In genomic region chr3:27358372-27358771, GRCh38 we compare ENCODE assay signal across 16 cellular contexts. TPM values are rescaled to one million over a fixed set of nuclear protein-coding genes. Genes with fewer than 3 reads are reported as not detected.
DNase-seq lines count a peak whose midpoint lies in the region; ATAC-seq, FAIRE-seq and TF ChIP-seq lines count a peak whose summit lies in the region.
"Had no signal": no experiment of that assay in that cellular context is flagged by ENCODE, and none has a peak within 500 bp of the region (broad histone marks: within the 10 kb centered on the region; RNA-seq: fewer than 3 reads in every experiment).

No MANE protein-coding gene starts in this region.

- peaks cover 31% of the 10 kb centered on the region for H3K4me1 ChIP-seq in A549
- peaks cover 28 to 56% (median 35%) of the 10 kb centered on the region in 10 experiments for H3K4me1 ChIP-seq in BLaER1 treated with 17β-estradiol and CSF1 and Interleukin-3, amounts not matched to agents 10 nM and 100 nM
- H3K4me1 ChIP-seq: Caco-2 had no signal

- POLR2A ChIA-PET in A549 (lab: Yijun Ruan, JAX): no interaction called here
- POLR2A ChIA-PET in activated CD8-positive, alpha-beta T cell treated with anti-CD3 and anti-CD28 coated beads for 36 hours (lab: Charles Lee): interaction anchor here (0.7 kb wide), 1 partner anchor 52 kb away, joined by 3 read pairs; no protein-coding TSS in a partner anchor

- H3K9ac ChIP-seq in BLaER1 treated with 17β-estradiol and CSF1 and Interleukin-3, amounts not matched to agents 10 nM and 100 nM: no peak overlapping the region
- H3K9ac ChIP-seq: SK-N-SH had no signal

- no peaks in the 10 kb centered on the region for H3K27me3 Mint-ChIP-seq in activated CD8-positive, alpha-beta T cell treated with anti-CD3 and anti-CD28 coated beads for 36 hours
- no peaks in the 10 kb centered on the region for H3K27me3 Mint-ChIP-seq in stimulated activated naive CD8-positive, alpha-beta T cell treated with anti-CD3 and anti-CD28 coated beads, Interleukin-15, amount 100 ng/mL, for 72 hours
- H3K27me3 Mint-ChIP-seq: central memory CD8-positive, alpha-beta T cell had no signal

- H3K4me3 ChIP-seq in A549: no peak overlapping the region
- no peak overlapping the region for H3K4me3 ChIP-seq in BLaER1 treated with 17β-estradiol and CSF1 and Interleukin-3, amounts not matched to agents 10 nM and 100 nM
- H3K4me3 ChIP-seq: smooth muscle cell had no signal

- no peak for TF ChIP-seq RAD21 in A549 (conservative IDR thresholded peaks at IDR 0.05 in 1 of 2, IDR thresholded peaks at IDR 0.05 in 1 of 2)

- no peak overlapping the region for H3K4me3 Mint-ChIP-seq in activated CD8-positive, alpha-beta T cell treated with anti-CD3 and anti-CD28 coated beads for 36 hours
- H3K4me3 Mint-ChIP-seq in stimulated activated naive CD8-positive, alpha-beta T cell treated with anti-CD3 and anti-CD28 coated beads, Interleukin-15, amount 100 ng/mL, for 72 hours: no peak overlapping the region
- H3K4me3 Mint-ChIP-seq: central memory CD8-positive, alpha-beta T cell; HFFc6; type B pancreatic cell had no signal

- no peak overlapping the region for H3K4me2 ChIP-seq in A549
- peak overlapping the region in 10 of 11 experiments; percentile 60 to 84 (median 76); a peak in 17 of 22 replicates for H3K4me2 ChIP-seq in BLaER1 treated with 17β-estradiol and CSF1 and Interleukin-3, amounts not matched to agents 10 nM and 100 nM
- H3K4me2 ChIP-seq: SK-N-SH, smooth muscle cell had no signal

- no peaks in the 10 kb centered on the region for H4K20me1 ChIP-seq in BLaER1 treated with 17β-estradiol and CSF1 and Interleukin-3, amounts not matched to agents 10 nM and 100 nM

- FAIRE-seq in A549 (lab: Jason Lieb, UNC): no peak

- no peak for TF ChIP-seq EP300 in A549 (IDR thresholded peaks at IDR 0.05)

- ATAC-seq in A549 (no peak), GM21717 (IDR thresholded peaks at IDR 0.05; ENCODE audit: unreplicated experiment) (no peak)
- ATAC-seq in activated CD8-positive, alpha-beta T cell treated with anti-CD3 and anti-CD28 coated beads for 36 hours: no peak
- no peak for ATAC-seq in stimulated activated naive CD8-positive, alpha-beta T cell treated with anti-CD3 and anti-CD28 coated beads, Interleukin-15, amount 100 ng/mL, for 72 hours

- CTCF ChIA-PET in A549 (lab: Yijun Ruan, JAX): interaction anchor here (0.5 to 1.5 kb wide), 19 partner anchors 9 to 365 kb away, joined by 3 to 7 read pairs (median 3); partner anchors contain the start of genes NEK10 and SLC4A7
- CTCF ChIA-PET in activated CD8-positive, alpha-beta T cell treated with anti-CD3 and anti-CD28 coated beads for 36 hours (lab: Charles Lee): interaction anchor here (0.6 to 1.8 kb wide), 25 partner anchors 8 to 322 kb away, joined by 3 to 13 read pairs (median 4); partner anchors contain the start of genes NEK10 and SLC4A7

- peaks cover 19% of the 10 kb centered on the region for H3K4me1 Mint-ChIP-seq in activated CD8-positive, alpha-beta T cell treated with anti-CD3 and anti-CD28 coated beads for 36 hours (ENCODE audit: low read depth)
- no peaks in the 10 kb centered on the region for H3K4me1 Mint-ChIP-seq in stimulated activated naive CD8-positive, alpha-beta T cell treated with anti-CD3 and anti-CD28 coated beads, Interleukin-15, amount 100 ng/mL, for 72 hours

- no peak for TF ChIP-seq POLR2A in A549 (IDR thresholded peaks at IDR 0.05; ENCODE audit: low read length)

- TF ChIP-seq CTCF in A549 (IDR thresholded peaks at IDR 0.05): no peak
- no peak for TF ChIP-seq CTCF in activated CD8-positive, alpha-beta T cell treated with anti-CD3 and anti-CD28 coated beads for 36 hours (IDR thresholded peaks at IDR 0.05)

- no peaks in the 10 kb centered on the region for H3K9me3 Mint-ChIP-seq in activated CD8-positive, alpha-beta T cell treated with anti-CD3 and anti-CD28 coated beads for 36 hours
- H3K9me3 Mint-ChIP-seq in stimulated activated naive CD8-positive, alpha-beta T cell treated with anti-CD3 and anti-CD28 coated beads, Interleukin-15, amount 100 ng/mL, for 72 hours: no peaks in the 10 kb centered on the region
- H3K9me3 Mint-ChIP-seq: central memory CD8-positive, alpha-beta T cell; HFFc6 had no signal

- H3K36me3 Mint-ChIP-seq in activated CD8-positive, alpha-beta T cell treated with anti-CD3 and anti-CD28 coated beads for 36 hours (ENCODE audit: low read depth): no peaks in the 10 kb centered on the region
- H3K36me3 Mint-ChIP-seq: type B pancreatic cell had no signal

- H3K27me3 ChIP-seq in BLaER1 treated with 17β-estradiol and CSF1 and Interleukin-3, amounts not matched to agents 10 nM and 100 nM: no peaks in the 10 kb centered on the region

- no peaks in the 10 kb centered on the region for H3K36me3 ChIP-seq in BLaER1 treated with 17β-estradiol and CSF1 and Interleukin-3, amounts not matched to agents 10 nM and 100 nM

- peak overlapping the region in 1 of 2 experiments; percentile 63; a peak in 1 of 6 replicates for H3K27ac ChIP-seq in A549
- peak overlapping the region; percentile 50 to 78 (median 68); a peak in 19 of 22 replicates for H3K27ac ChIP-seq in BLaER1 treated with 17β-estradiol and CSF1 and Interleukin-3, amounts not matched to agents 10 nM and 100 nM

- peak overlapping the region; percentile 32 for H3K27ac Mint-ChIP-seq in activated CD8-positive, alpha-beta T cell treated with anti-CD3 and anti-CD28 coated beads for 36 hours
- no peak overlapping the region for H3K27ac Mint-ChIP-seq in stimulated activated naive CD8-positive, alpha-beta T cell treated with anti-CD3 and anti-CD28 coated beads, Interleukin-15, amount 100 ng/mL, for 72 hours
- H3K27ac Mint-ChIP-seq: HFFc6, type B pancreatic cell had no signal

- intact Hi-C loops in activated CD8-positive, alpha-beta T cell treated with anti-CD3 and anti-CD28 coated beads for 36 hours (cut with micrococcal nuclease): loop anchor here (10.0 kb wide), 1 partner anchor 316 kb away; no protein-coding TSS in a partner anchor

- no peaks in the 10 kb centered on the region for H3K9me3 ChIP-seq in A549
- peaks cover 0 to 38% (median 29%) of the 10 kb centered on the region in 11 experiments; a peak in 20 of 22 replicates for H3K9me3 ChIP-seq in BLaER1 treated with 17β-estradiol and CSF1 and Interleukin-3, amounts not matched to agents 10 nM and 100 nM (replicated peaks in 1 of 11)
- H3K9me3 ChIP-seq: Caco-2, SK-N-SH had no signal

- no peak for DNase-seq in A549 (ENCODE audit: low read depth in 1 of 2, low spot score in 1 of 2)
- DNase-seq in NCI-H1930 (lab: John Stamatoyannopoulos, UW): peak; percentile 16 to 64
- DNase-seq in activated CD8-positive, alpha-beta T cell treated with anti-CD3 and anti-CD28 coated beads for 36 hours: no peak
- no peak for DNase-seq in stimulated activated naive CD8-positive, alpha-beta T cell treated with anti-CD3 and anti-CD28 coated beads, Interleukin-15, amount 100 ng/mL, for 72 hours
- DNase-seq in NK-92 treated with Interleukin-12 subunit alpha and Interleukin-12 subunit beta, amount 100 ng/mL, for 24 hours (lab: John Stamatoyannopoulos, UW): no peak
- no peak for DNase-seq in NCI-H1092 (lab: John Stamatoyannopoulos, UW)
- DNase-seq: activated CD8-positive, alpha-beta memory T cell treated with anti-CD3 and anti-CD28 coated beads, Interleukin-2, amount 50 U/mL, for 48 hours; T1000 had no signal

- WGBS in A549 (ENCODE audit: missing lambda C conversion rate): 70% methylated on average over 3 of the region's 3 CpGs

TF ChIP-seq in A549, 52 proteins besides CTCF, POLR2A, EP300 and RAD21:
- TF ChIP-seq REST (IDR thresholded peaks at IDR 0.05): no peak
- TF ChIP-seq MAFK (IDR thresholded peaks at IDR 0.05; ENCODE audit: partially characterized antibody): peak; percentile 17
TF ChIP-seq in A549: peak in this region for 1.

RNA-seq across cellular contexts. Expression of gene NEK10, which starts 10.8 kb away (rescaled TPM):
- polyA plus RNA-seq in A549 (2011; rRNA removed): 1.4 and 1.7 TPM in 2 replicates
- 0.30 and 0.38 TPM in 2 replicates for polyA plus RNA-seq in A549 (2012; cell fraction: cytosol; rRNA removed)
- 0.26 and 0.55 TPM in 2 replicates for polyA plus RNA-seq in A549 (2012; cell fraction: nucleus; rRNA removed)
- polyA plus RNA-seq in A549 (2017; fragmentation: RNase III; extraction: RNeasy Plus Mini Kit Qiagen cat#74134 plus additional on column Dnase treatment): 2.2 to 2.9 TPM (median 2.7 TPM) in 3 replicates
- polyA minus RNA-seq in A549 (2011; rRNA and poly(A)+ RNA removed): 1.9 and 2.2 TPM in 2 replicates
- under 1 TPM; 0.29 to 0.58 TPM for total RNA-seq in activated CD8-positive, alpha-beta T cell treated with anti-CD3 and anti-CD28 coated beads for 36 hours
- polyA plus RNA-seq: smooth muscle cell had no signal

Comparison
In these comparisons a context has a peak if more than half of its experiments do, and no peak if none do; other contexts are left out.
1. DNase-seq: peak in NCI-H1930 (2 of 2); none in A549 (0 of 2), activated CD8-positive, alpha-beta T cell treated with anti-CD3 and anti-CD28 coated beads for 36 hours (single experiment), stimulated activated naive CD8-positive, alpha-beta T cell treated with anti-CD3 and anti-CD28 coated beads, Interleukin-15, amount 100 ng/mL, for 72 hours (0 of 2), NK-92 treated with Interleukin-12 subunit alpha and Interleukin-12 subunit beta, amount 100 ng/mL, for 24 hours (single experiment) and NCI-H1092 (single experiment).